Comparison of ENCODE assay signal across 8 cellular contexts in the genomic region with DNA sequence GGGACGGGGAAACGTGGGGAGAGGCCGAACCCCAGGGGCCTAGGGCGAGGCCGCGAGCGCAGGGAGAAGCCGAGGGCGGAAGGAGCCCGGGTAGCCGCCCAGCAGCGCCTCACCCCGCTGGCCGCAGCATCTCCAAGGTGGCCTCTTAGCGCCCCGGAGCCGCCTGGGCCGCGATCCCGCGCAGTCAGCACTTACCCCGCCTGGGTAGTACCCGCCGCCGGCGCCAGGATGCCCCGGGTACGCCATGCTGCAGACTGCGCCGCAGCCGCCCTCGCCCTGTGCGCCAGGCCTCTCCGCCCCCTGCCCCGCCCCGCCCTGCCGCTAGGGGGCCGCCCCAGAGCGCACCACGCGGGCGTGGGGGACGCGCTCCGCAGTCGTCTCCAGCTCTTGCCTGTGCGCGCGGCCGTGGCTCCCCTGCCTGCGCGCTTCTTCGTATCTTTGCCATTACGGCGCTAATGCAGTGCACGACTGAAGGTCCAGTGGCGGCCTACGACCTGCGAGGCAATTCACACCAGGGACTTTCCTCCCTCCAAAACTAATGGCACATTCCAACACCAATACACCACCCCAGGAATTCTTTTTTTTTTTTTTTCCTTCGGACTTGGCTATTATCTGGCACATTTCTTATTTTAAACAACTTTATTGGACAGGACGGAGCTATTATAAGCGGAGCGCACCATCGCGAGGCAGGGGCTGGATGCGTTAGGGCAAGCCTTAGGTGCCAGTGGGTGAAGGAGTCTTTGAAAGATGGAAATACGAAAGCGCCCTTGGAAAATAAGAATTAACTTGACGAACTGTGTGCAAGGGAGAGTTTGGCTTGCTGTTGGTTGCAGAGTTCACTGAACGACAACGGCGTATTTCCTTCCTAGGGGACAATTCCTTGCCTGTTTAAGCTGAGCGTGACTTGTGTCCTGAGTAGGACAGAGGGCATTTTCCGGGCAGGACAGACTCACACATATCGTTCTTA. TPM values are rescaled to one million over a fixed set of nuclear protein-coding genes. Genes with fewer than 3 reads are reported as not detected.
A peak's percentile ranks its signal among the peaks of the same experiment; 100 is the strongest.
DNase-seq lines count a peak whose midpoint lies in the region; ATAC-seq and TF ChIP-seq lines count a peak whose summit lies in the region.

SRI (minus strand) TSS at position 258 of the 967 bp plus-strand sequence; CDS start at position 246, 12 bp downstream.

- peak within 1 kb of the TSS; percentile 99 for H2AFZ ChIP-seq in mammary epithelial cell (ENCODE audit: low read depth, low read length)

- peak within 1 kb of the TSS; percentile 95 for H3K9ac ChIP-seq in mammary epithelial cell (ENCODE audit: insufficient read depth, low read length)

- H3K79me2 ChIP-seq in mammary epithelial cell (ENCODE audit: insufficient read depth, low read length): peaks cover 48% of the 10 kb centered on the region

- intact Hi-C loops in mammary epithelial cell (cut with micrococcal nuclease): loop anchor here (10.0 kb wide), 1 partner anchor 345 kb away; the partner anchor contains the start of genes DBF4 and SLC25A40

- H3K4me3 ChIP-seq in WI38 (ENCODE audit: low read depth, low read length) (peak within 1 kb of the TSS; percentile 95), mammary epithelial cell (replicated peaks in 1 of 3; ENCODE audit: insufficient read depth in 1 of 3, low read depth in 2 of 3, low read length in 3 of 3) (peak within 1 kb of the TSS; percentile 94 to 99 (median 97))

- H3K4me2 ChIP-seq in mammary epithelial cell (ENCODE audit: insufficient read depth, low read depth, low read length): peak within 1 kb of the TSS; percentile 98

- ATAC-seq in GM18867 (IDR thresholded peaks at IDR 0.05; ENCODE audit: unreplicated experiment): peak; percentile 67
- ATAC-seq in HG03097 (IDR thresholded peaks at IDR 0.05; ENCODE audit: low FRiP score, unreplicated experiment): peak; percentile 68

- in situ Hi-C loops in mammary epithelial cell (cut with MboI; ENCODE audit: low sequenced_read_pairs in 2 of 2): no loop called here

- dilution Hi-C loops in mammary epithelial cell (cut with HindIII; ENCODE audit: low sequenced_read_pairs): no loop called here

- peaks cover 37% of the 10 kb centered on the region for H3K4me1 ChIP-seq in mammary epithelial cell (ENCODE audit: insufficient read depth, low read length)

- TF ChIP-seq CTCF in WI38 (IDR thresholded peaks at IDR 0.05; ENCODE audit: low read depth, low read length): peak; percentile 38
- peak; percentile 25 to 63 for TF ChIP-seq CTCF in mammary epithelial cell (conservative IDR thresholded peaks at IDR 0.05 in 1 of 2, IDR thresholded peaks at IDR 0.05 in 1 of 2; ENCODE audit: extremely low read depth in 1 of 2, insufficient read depth in 1 of 2, low read depth in 1 of 2, low read length in 2 of 2)

- TSS peak; percentile 73 for BruUV-seq in mammary epithelial cell (replicated peaks; lab: Mats Ljungman, UMichigan)

- no peaks in the 10 kb centered on the region for H4K20me1 ChIP-seq in mammary epithelial cell (ENCODE audit: insufficient read depth, low read length)

- CTCF ChIA-PET in mammary epithelial cell (lab: Charles Lee; ENCODE audit: low non-redundant PET): interaction anchor here (0.7 kb wide), 2 partner anchors 402 to 644 kb away, joined by 3 to 16 read pairs; no protein-coding TSS in a partner anchor

- H3K9me3 ChIP-seq in mammary epithelial cell (replicated peaks; ENCODE audit: insufficient read depth, low read length): no peaks in the 10 kb centered on the region

- WGBS in mammary epithelial cell (ENCODE audit: low coverage, missing lambda C conversion rate): 2% methylated on average over 24 of the region's 75 CpGs

- DNase-seq in AG08395 (ENCODE audit: low spot score): peak; percentile 94
- peak; percentile 81 for DNase-seq in NCI-H2196 (lab: John Stamatoyannopoulos, UW; ENCODE audit: unreplicated experiment)
- DNase-seq in mammary epithelial cell: peak; percentile 85
- peak; percentile 80 for DNase-seq in inferior parietal cortex (ENCODE audit: extremely low spot score)
- peak; percentile 78 to 79 for DNase-seq in stimulated activated CD4-positive, alpha-beta T cell treated with anti-CD3 and anti-CD28 coated beads, Interleukin-12 subunit alpha, Interleukin-12 subunit beta, amount 100 ng/mL, for 24 hours (ENCODE audit: low read depth in 2 of 2)

- H3K27me3 ChIP-seq in mammary epithelial cell (ENCODE audit: insufficient read depth, low read length): no peaks in the 10 kb centered on the region

- peak within 1 kb of the TSS; percentile 92 for H3K27ac ChIP-seq in mammary epithelial cell (ENCODE audit: insufficient read depth, low read depth, low read length)

- H3K36me3 ChIP-seq in mammary epithelial cell (ENCODE audit: insufficient read depth, low read length): peaks cover 10% of the 10 kb centered on the region

RNA-seq across cellular contexts. Expression of gene SRI, which starts in this region (rescaled TPM):
- total RNA-seq in mammary epithelial cell: 100 to 1,000 TPM in 1 of 2 donors, 10 to 100 TPM in 1; 78.0 to 183 TPM
- polyA plus RNA-seq in mammary epithelial cell: 169 TPM
- polyA minus RNA-seq in mammary epithelial cell: 211 TPM

Comparison
In these comparisons a context has a peak if more than half of its experiments do, and no peak if none do; other contexts are left out.
1. Peak in every context shown above with its lines: DNase-seq, ATAC-seq, H3K4me3 ChIP-seq and H3K27ac ChIP-seq.